1 cellular context compared by ENCODE assay signal in the genomic region with DNA sequence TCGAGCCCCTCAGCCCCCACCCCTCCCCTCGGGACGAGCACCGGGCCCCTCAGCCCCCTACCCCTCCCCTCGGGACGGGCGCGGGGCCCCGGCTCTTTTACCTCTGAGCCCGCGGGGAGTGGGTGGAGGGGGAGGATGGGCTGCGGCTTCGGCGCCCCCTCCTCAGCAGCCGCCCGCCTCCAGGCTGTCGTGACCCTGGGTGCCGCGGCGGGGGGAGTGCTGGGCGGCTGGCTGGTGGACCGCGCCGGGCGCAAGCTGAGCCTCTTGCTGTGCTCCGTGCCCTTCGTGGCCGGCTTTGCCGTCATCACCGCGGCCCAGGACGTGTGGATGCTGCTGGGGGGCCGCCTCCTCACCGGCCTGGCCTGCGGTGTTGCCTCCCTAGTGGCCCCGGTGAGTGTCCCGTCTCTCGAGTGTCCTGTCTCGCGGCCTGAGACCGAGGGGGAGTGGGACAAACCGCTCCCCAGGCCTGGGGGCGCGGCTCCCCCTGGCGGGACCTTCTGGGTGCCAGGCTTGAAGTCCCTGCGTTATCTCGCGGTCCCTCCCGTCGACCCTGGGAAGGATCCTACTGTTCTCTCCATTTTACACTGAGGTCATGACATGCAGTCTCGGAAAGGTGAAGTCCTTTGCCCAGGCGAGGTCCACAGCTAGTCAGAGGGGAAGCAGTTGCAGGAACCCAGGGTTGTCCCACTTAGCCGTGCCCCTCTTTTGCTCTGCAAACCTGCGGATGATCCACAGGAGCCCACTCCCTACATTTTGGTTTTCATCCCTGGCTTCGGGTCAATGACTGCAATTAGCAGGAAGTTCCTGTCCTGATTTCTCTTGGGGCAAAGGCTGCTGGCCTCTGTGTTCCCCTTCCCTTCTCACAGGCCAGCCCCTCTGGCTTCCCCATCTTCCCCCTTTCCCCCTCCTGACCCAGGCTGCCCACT.
A peak's percentile ranks its signal among the peaks of the same experiment; 100 is the strongest.
TF ChIP-seq lines count a peak whose summit lies in the region.

No MANE protein-coding gene starts in this region.

TF ChIP-seq in H1, 55 proteins besides CTCF, POLR2A, EP300 and RAD21:
- TF ChIP-seq SIN3A (conservative IDR thresholded peaks at IDR 0.05 in 1 of 2, IDR thresholded peaks at IDR 0.05 in 1 of 2; ENCODE audit: low read depth in 1 of 2, low read length in 2 of 2): 0 out of 4 replicates have a peak, but pooled peaks of 1 of the 2 experiments have one; percentile 29
- TF ChIP-seq TAF1 (IDR thresholded peaks at IDR 0.05; ENCODE audit: low read depth, low read length): 0 out of 2 replicates have a peak, but pooled peaks have one; percentile 13
- TF ChIP-seq RNF2 (IDR thresholded peaks at IDR 0.05; ENCODE audit: borderline replicate concordance, low read depth, low read length, missing control alignments, poor library complexity, severe bottlenecking): no peak
- TF ChIP-seq KDM4A (IDR thresholded peaks at IDR 0.05; ENCODE audit: low read depth, low read length, severe bottlenecking): peak; percentile 45
- TF ChIP-seq BACH1 (IDR thresholded peaks at IDR 0.05; ENCODE audit: low read length): peak; percentile 7; the same call in 1 of the 2 replicates
